17 cellular contexts compared by ENCODE assay signal in genomic region chr4:6815029-6815836, GRCh38.
"Had no signal": no experiment of that assay in that cellular context is flagged by ENCODE, and none has a peak within 500 bp of the region (broad histone marks: within the 10 kb centered on the region; RNA-seq: fewer than 3 reads in every experiment).

No MANE protein-coding gene starts in this region.

- H3K36me3 ChIP-seq: esophagus muscularis mucosa, heart left ventricle, left lung, ovary had no signal

- H3K4me3 Mint-ChIP-seq: activated CD4-positive, alpha-beta T cell treated with anti-CD3 and anti-CD28 coated beads, Interleukin-2, amount 10 ng/mL, durations not matched to agents 24 days and 14 days; activated naive CD8-positive, alpha-beta T cell treated with anti-CD3 and anti-CD28 coated beads for 36 hours; nephron progenitor cell; WTC11 had no signal

- ATAC-seq: heart left ventricle, left lung, WTC11 had no signal

- H3K27me3 Mint-ChIP-seq: activated CD4-positive, alpha-beta T cell treated with anti-CD3 and anti-CD28 coated beads, Interleukin-2, amount 10 ng/mL, durations not matched to agents 24 days and 14 days; activated naive CD8-positive, alpha-beta T cell treated with anti-CD3 and anti-CD28 coated beads for 36 hours had no signal

- DNase-seq: activated CD4-positive, alpha-beta T cell treated with anti-CD3 and anti-CD28 coated beads, Interleukin-2, amount 10 ng/mL, durations not matched to agents 24 days and 14 days; activated effector memory CD4-positive, alpha-beta T cell treated with anti-CD3 and anti-CD28 coated beads, Interleukin-2, amount 50 U/mL, for 16 hours; activated naive CD8-positive, alpha-beta T cell treated with anti-CD3 and anti-CD28 coated beads for 36 hours; activated T-cell treated with anti-CD3 and anti-CD28 coated beads, Interleukin-2, amount 50 U/mL, for 1 hour; anterior cingulate cortex; dorsolateral prefrontal cortex; heart left ventricle; left lung; mesendoderm; nephron progenitor cell; ovary; SK-N-SH; stimulated activated CD4-positive, alpha-beta T cell treated with anti-CD3 and anti-CD28 coated beads, Interleukin-4, amount 100 ng/mL, for 4 hours had no signal

- H3K27me3 ChIP-seq: dorsolateral prefrontal cortex, esophagus muscularis mucosa, heart left ventricle, left lung, ovary, tibial nerve had no signal

- FAIRE-seq: endometrium had no signal

- H3K4me1 Mint-ChIP-seq: nephron progenitor cell had no signal

- H3K27ac Mint-ChIP-seq: activated CD4-positive, alpha-beta T cell treated with anti-CD3 and anti-CD28 coated beads, Interleukin-2, amount 10 ng/mL, durations not matched to agents 24 days and 14 days; activated naive CD8-positive, alpha-beta T cell treated with anti-CD3 and anti-CD28 coated beads for 36 hours; nephron progenitor cell; WTC11 had no signal

- H3K4me3 ChIP-seq: dorsolateral prefrontal cortex, esophagus muscularis mucosa, heart left ventricle, left lung, ovary, tibial nerve had no signal

- H3K9me3 ChIP-seq: ovary had no signal
